18 cellular contexts compared by ENCODE assay signal in the genomic region with DNA sequence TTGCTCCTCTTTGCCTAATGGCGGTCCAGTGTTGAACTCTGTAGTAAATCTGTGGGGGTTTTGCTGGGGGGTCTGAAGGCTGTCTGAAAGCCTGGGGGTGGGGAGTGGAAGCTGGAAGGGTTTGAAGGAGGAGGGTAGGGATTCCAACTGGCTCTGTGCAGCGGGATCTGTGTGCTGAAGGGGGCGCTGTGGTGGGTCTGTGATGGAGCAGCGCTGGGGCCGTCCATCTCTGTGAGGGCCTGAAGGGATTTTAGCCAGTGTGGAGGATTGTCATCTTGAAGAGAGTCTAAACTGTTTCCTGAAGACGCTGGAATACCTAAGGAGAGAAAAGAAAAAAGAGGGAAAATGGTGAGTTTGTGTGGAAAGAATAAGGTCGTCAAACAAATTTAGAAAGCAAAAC.
DNase-seq lines count a peak whose midpoint lies in the region; ATAC-seq and TF ChIP-seq lines count a peak whose summit lies in the region.
"Had no signal": no experiment of that assay in that cellular context is flagged by ENCODE, and none has a peak within 500 bp of the region (broad histone marks: within the 10 kb centered on the region; RNA-seq: fewer than 3 reads in every experiment).

No MANE protein-coding gene starts in this region.

- H3K9me2 ChIP-seq in SK-N-SH (no peaks in the 10 kb centered on the region), PC-3 (replicated peaks; ENCODE audit: low read length) (no peaks in the 10 kb centered on the region)

- no peak for TF ChIP-seq EP300 in SK-N-SH (IDR thresholded peaks at IDR 0.05; ENCODE audit: borderline replicate concordance in 1 of 2, low read depth in 1 of 2, low read length in 1 of 2)

- TF ChIP-seq RAD21 in SK-N-SH (IDR thresholded peaks at IDR 0.05; ENCODE audit: low read length): no peak

- H3K4me1 ChIP-seq in SK-N-SH (ENCODE audit: control insufficient read depth in 1 of 2, insufficient read depth in 2 of 2, low read depth in 1 of 2, low read length in 1 of 2) (peaks cover 0 to 5% of the 10 kb centered on the region in 2 experiments; a peak in 1 of 4 replicates), PC-3 (ENCODE audit: insufficient read depth, low read length) (no peaks in the 10 kb centered on the region)
- H3K4me1 ChIP-seq: upper lobe of right lung had no signal

- POLR2A ChIA-PET in SK-N-SH (lab: Yijun Ruan, JAX) (no interaction called here), PC-3 (lab: Charles Lee; ENCODE audit: unreplicated experiment) (no interaction called here)

- H3F3A ChIP-seq in SK-N-SH (replicated peaks; ENCODE audit: insufficient read depth): no peaks in the 10 kb centered on the region
- no peaks in the 10 kb centered on the region for H3F3A ChIP-seq in PC-3 (ENCODE audit: low read length, unreplicated experiment)

- no peak for DNase-seq in SK-N-SH
- DNase-seq in PC-3: no peak
- DNase-seq in fibroblast of pulmonary artery (ENCODE audit: low read depth): no peak
- no peak for DNase-seq in retinal pigment epithelial cell (ENCODE audit: low read depth)
- DNase-seq in MV-4-11 (lab: John Stamatoyannopoulos, UW): no peak
- DNase-seq in T1000 (lab: John Stamatoyannopoulos, UW): no peak
- DNase-seq: activated naive CD4-positive, alpha-beta T cell treated with anti-CD3 and anti-CD28 coated beads, Interleukin-2, amount 50 U/mL, for 16 hours; activated T-cell treated with anti-CD3 and anti-CD28 coated beads for 4 hours; cortex of kidney; DMS153; kidney glomerular epithelial cell; NCI-H2029 treated with DMSO at 0.1 percent for 48 hours; NCI-H510A; upper lobe of right lung had no signal

- H3K4me3 ChIP-seq in SK-N-SH (ENCODE audit: low read depth in 2 of 2, low read length in 1 of 2) (no peak overlapping the region), PC-3 (ENCODE audit: low read length) (no peak overlapping the region), fibroblast of pulmonary artery (replicated peaks; ENCODE audit: low read depth, low read length) (no peak overlapping the region), retinal pigment epithelial cell (ENCODE audit: low read length) (no peak overlapping the region)
- H3K4me3 ChIP-seq: right atrium auricular region, SK-N-MC, upper lobe of right lung had no signal

- H3K27me3 ChIP-seq in SK-N-SH (ENCODE audit: insufficient read depth) (no peaks in the 10 kb centered on the region), PC-3 (ENCODE audit: low read length) (no peaks in the 10 kb centered on the region)
- H3K27me3 ChIP-seq: right atrium auricular region, upper lobe of right lung had no signal

- H3K27ac ChIP-seq in SK-N-SH (ENCODE audit: low read depth in 2 of 2, low read length in 1 of 2) (no peak overlapping the region), PC-3 (ENCODE audit: low read length) (no peak overlapping the region)
- H3K27ac ChIP-seq: right atrium auricular region, SK-N-MC, upper lobe of right lung had no signal

- H3K36me3 ChIP-seq in SK-N-SH (replicated peaks in 1 of 2; ENCODE audit: control insufficient read depth in 1 of 2, insufficient read depth in 2 of 2, low read length in 1 of 2) (peaks cover 28 to 34% of the 10 kb centered on the region in 2 experiments), PC-3 (ENCODE audit: low read depth, low read length) (no peaks in the 10 kb centered on the region; the same call in 1 of the 2 replicates)

- no peak overlapping the region for H2AFZ ChIP-seq in SK-N-SH (ENCODE audit: low read depth)
- H2AFZ ChIP-seq in PC-3 (ENCODE audit: low read length): no peak overlapping the region

- TF ChIP-seq CTCF in SK-N-SH (IDR thresholded peaks at IDR 0.05) (peak; percentile 33), PC-3 (conservative IDR thresholded peaks at IDR 0.05; ENCODE audit: low read depth, low read length) (peak; percentile 23; the same call in 1 of the 2 replicates), fibroblast of pulmonary artery (IDR thresholded peaks at IDR 0.05; ENCODE audit: low read length, missing control alignments) (peak; percentile 6), retinal pigment epithelial cell (conservative IDR thresholded peaks at IDR 0.05; ENCODE audit: low read depth, low read length) (peak; percentile 24)

- WGBS in SK-N-SH (ENCODE audit: low lambda C conversion rate): 95% methylated on average over 7 of the region's 7 CpGs

- intact Hi-C loops in PC-3 (cut with micrococcal nuclease): no loop called here

- no peaks in the 10 kb centered on the region for H3K9me3 ChIP-seq in SK-N-SH
- H3K9me3 ChIP-seq in PC-3 (ENCODE audit: low read length): no peaks in the 10 kb centered on the region
- H3K9me3 ChIP-seq: right atrium auricular region, upper lobe of right lung had no signal

- BruUV-seq in PC-3 (replicated peaks; lab: Mats Ljungman, UMichigan): no TSS peak

- no peak overlapping the region for H3K9ac ChIP-seq in SK-N-SH
- no peak overlapping the region for H3K9ac ChIP-seq in PC-3 (ENCODE audit: low read length)

- H4K20me1 ChIP-seq in SK-N-SH (ENCODE audit: insufficient read depth) (no peaks in the 10 kb centered on the region), PC-3 (ENCODE audit: low read length) (no peaks in the 10 kb centered on the region)

- H3K79me2 ChIP-seq in SK-N-SH (ENCODE audit: insufficient read depth) (no peaks in the 10 kb centered on the region), PC-3 (ENCODE audit: low read length) (no peaks in the 10 kb centered on the region)

- ATAC-seq in SK-N-SH treated with all-trans-retinoic acid at 6 μM for 48 hours: no peak
- no peak for ATAC-seq in PC-3
- ATAC-seq in GM21381 (IDR thresholded peaks at IDR 0.05; ENCODE audit: unreplicated experiment): no peak
- ATAC-seq: upper lobe of right lung had no signal

- H3K4me2 ChIP-seq in SK-N-SH (no peak overlapping the region), PC-3 (ENCODE audit: low read length) (no peak overlapping the region)

- CTCF ChIA-PET in SK-N-SH (lab: Yijun Ruan, JAX): interaction anchor here (0.9 to 3.6 kb wide), 11 partner anchors 9 to 88 kb away, joined by 3 to 23 read pairs (median 6); no protein-coding TSS in a partner anchor
- CTCF ChIA-PET in PC-3 (lab: Charles Lee): no interaction called here

TF ChIP-seq in SK-N-SH, 30 proteins besides CTCF, POLR2A, EP300 and RAD21 (continues in another document):
- TF ChIP-seq SIN3A (IDR thresholded peaks at IDR 0.05; ENCODE audit: borderline replicate concordance, low read depth, low read length) (no peak), EZH2phosphoT487 (IDR thresholded peaks at IDR 0.05; ENCODE audit: borderline replicate concordance, low read depth) (no peak), CHD2 (IDR thresholded peaks at IDR 0.05; ENCODE audit: low read length, partially characterized antibody) (no peak), RFX5 (IDR thresholded peaks at IDR 0.05; ENCODE audit: low read length) (no peak), NFIC (IDR thresholded peaks at IDR 0.05; ENCODE audit: borderline replicate concordance) (no peak)
- TF ChIP-seq, protein P1, sequence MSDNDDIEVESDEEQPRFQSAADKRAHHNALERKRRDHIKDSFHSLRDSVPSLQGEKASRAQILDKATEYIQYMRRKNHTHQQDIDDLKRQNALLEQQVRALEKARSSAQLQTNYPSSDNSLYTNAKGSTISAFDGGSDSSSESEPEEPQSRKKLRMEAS (IDR thresholded peaks at IDR 0.05; ENCODE audit: low read depth): no peak
- TF ChIP-seq, protein P2, sequence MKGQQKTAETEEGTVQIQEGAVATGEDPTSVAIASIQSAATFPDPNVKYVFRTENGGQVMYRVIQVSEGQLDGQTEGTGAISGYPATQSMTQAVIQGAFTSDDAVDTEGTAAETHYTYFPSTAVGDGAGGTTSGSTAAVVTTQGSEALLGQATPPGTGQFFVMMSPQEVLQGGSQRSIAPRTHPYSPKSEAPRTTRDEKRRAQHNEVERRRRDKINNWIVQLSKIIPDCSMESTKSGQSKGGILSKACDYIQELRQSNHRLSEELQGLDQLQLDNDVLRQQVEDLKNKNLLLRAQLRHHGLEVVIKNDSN (IDR thresholded peaks at IDR 0.05; ENCODE audit: borderline replicate concordance, low read depth): no peak

TF ChIP-seq in SK-N-SH treated with all-trans-retinoic acid at 6 μM for 48 hours, 23 proteins besides CTCF, POLR2A, EP300 and RAD21:
- TF ChIP-seq BACH2 (CRISPR knock-in tag; IDR thresholded peaks at IDR 0.05; ENCODE audit: borderline replicate concordance): no peak
- TF ChIP-seq, protein P3, sequence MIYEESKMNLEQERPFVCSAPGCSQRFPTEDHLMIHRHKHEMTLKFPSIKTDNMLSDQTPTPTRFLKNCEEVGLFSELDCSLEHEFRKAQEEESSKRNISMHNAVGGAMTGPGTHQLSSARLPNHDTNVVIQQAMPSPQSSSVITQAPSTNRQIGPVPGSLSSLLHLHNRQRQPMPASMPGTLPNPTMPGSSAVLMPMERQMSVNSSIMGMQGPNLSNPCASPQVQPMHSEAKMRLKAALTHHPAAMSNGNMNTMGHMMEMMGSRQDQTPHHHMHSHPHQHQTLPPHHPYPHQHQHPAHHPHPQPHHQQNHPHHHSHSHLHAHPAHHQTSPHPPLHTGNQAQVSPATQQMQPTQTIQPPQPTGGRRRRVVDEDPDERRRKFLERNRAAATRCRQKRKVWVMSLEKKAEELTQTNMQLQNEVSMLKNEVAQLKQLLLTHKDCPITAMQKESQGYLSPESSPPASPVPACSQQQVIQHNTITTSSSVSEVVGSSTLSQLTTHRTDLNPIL (CRISPR knock-in tag; IDR thresholded peaks at IDR 0.05; ENCODE audit: low read depth): no peak
